In genomic region chr1:161706116-161706482, GRCh38 we compare ENCODE assay signal across 15 cellular contexts. TPM values are rescaled to one million over a fixed set of nuclear protein-coding genes. Genes with fewer than 3 reads are reported as not detected.
DNase-seq lines count a peak whose midpoint lies in the region; ATAC-seq and TF ChIP-seq lines count a peak whose summit lies in the region.
"Had no signal": no experiment of that assay in that cellular context is flagged by ENCODE, and none has a peak within 500 bp of the region (broad histone marks: within the 10 kb centered on the region; RNA-seq: fewer than 3 reads in every experiment).

No MANE protein-coding gene starts in this region.

- H3K36me3 ChIP-seq in MG63, result no peaks in the 10 kb centered on the region
- H3K36me3 ChIP-seq in tibial nerve, result no peaks in the 10 kb centered on the region

- no peak for TF ChIP-seq POLR2A in tibial nerve (IDR thresholded peaks at IDR 0.05)

- H3K4me1 ChIP-seq in right cardiac atrium (ENCODE audit: control insufficient read depth, insufficient read depth, low read length) (peaks cover 4% of the 10 kb centered on the region), tibial nerve (peaks cover 0 to 8% (median 5%) of the 10 kb centered on the region in 4 donors)

- H3K27ac ChIP-seq in right cardiac atrium (ENCODE audit: low read length) (peak overlapping the region; percentile 72), dorsolateral prefrontal cortex (peak overlapping the region in 53 of 59 donors; percentile 4 to 91 (median 68)), tibial nerve (peak overlapping the region in 3 of 4 donors; percentile 5 to 77 (median 55))

- TF ChIP-seq CTCF in dorsolateral prefrontal cortex (IDR thresholded peaks at IDR 0.05 in 54 of 56, conservative IDR thresholded peaks at IDR 0.05 in 2 of 56; ENCODE audit: low read depth in 1 of 56, partially characterized antibody in 56 of 56) (no peak), tibial nerve (IDR thresholded peaks at IDR 0.05) (no peak)

- H3K9me3 ChIP-seq in right cardiac atrium (ENCODE audit: control insufficient read depth, low read length) (no peaks in the 10 kb centered on the region), MG63 (no peaks in the 10 kb centered on the region; the same call in 1 of the 2 replicates), tibial nerve (no peaks in the 10 kb centered on the region)

- no peak overlapping the region for H3K4me3 ChIP-seq in right cardiac atrium (ENCODE audit: low read length)
- no peak overlapping the region for H3K4me3 ChIP-seq in MG63
- H3K4me3 ChIP-seq in dorsolateral prefrontal cortex, result no peak overlapping the region
- no peak overlapping the region for H3K4me3 ChIP-seq in tibial nerve
- H3K4me3 ChIP-seq: lung had no signal

- no peak for TF ChIP-seq EP300 in tibial nerve (IDR thresholded peaks at IDR 0.05)

- DNase-seq in right cardiac atrium (no peak), cardiac septum (ENCODE audit: low spot score) (no peak), MG63 (peak; percentile 71), dorsolateral prefrontal cortex (no peak), tibial nerve (ENCODE audit: low spot score in 2 of 2) (no peak), NCI-H748 treated with DMSO at 0.1 percent for 48 hours (lab: John Stamatoyannopoulos, UW) (no peak), NCI-H510A (lab: John Stamatoyannopoulos, UW) (no peak)
- DNase-seq: activated CD4-positive, alpha-beta T cell treated with anti-CD3 and anti-CD28 coated beads, Interleukin-2, amount 50 U/mL, for 48 hours; activated gamma-delta T cell; NCI-H1417; NCI-H82 had no signal

- no peak for ATAC-seq in right cardiac atrium
- no peak for ATAC-seq in GM21619 (IDR thresholded peaks at IDR 0.05; ENCODE audit: unreplicated experiment)

- H3K27me3 ChIP-seq in right cardiac atrium (ENCODE audit: control insufficient read depth, insufficient read depth), result no peaks in the 10 kb centered on the region
- no peaks in the 10 kb centered on the region for H3K27me3 ChIP-seq in MG63
- peaks cover 0 to 5% (median 0%) of the 10 kb centered on the region in 45 donors for H3K27me3 ChIP-seq in dorsolateral prefrontal cortex
- H3K27me3 ChIP-seq in tibial nerve, result no peaks in the 10 kb centered on the region

- intact Hi-C loops in right cardiac atrium (cut with DNase I) (no loop called here), cardiac septum (cut with DNase I) (no loop called here), dorsolateral prefrontal cortex (cut with DNase I) (no loop called here)

- WGBS in right cardiac atrium, result 62% methylated on average over 3 of the region's 3 CpGs
- WGBS in tibial nerve, 2 donors, result 70 to 78% methylated on average over 3 of the region's 3 CpGs

RNA-seq across cellular contexts. Expression of gene FCRLA, which starts 0.9 kb away (rescaled TPM):
- total RNA-seq in right cardiac atrium, result not detected
- 0.23 TPM for polyA plus RNA-seq in right cardiac atrium
- total RNA-seq in cardiac septum, result 0.40 TPM
- 2.2 TPM in 1 of 2 replicates, not detected in the other for total RNA-seq in MG63 (2014; rRNA removed; shearing (Covaris generic); ENCODE audit: low replicate concordance)
- total RNA-seq in dorsolateral prefrontal cortex, result 1 to 10 TPM in 14 of 120 experiments, under 1 TPM in 41, not detected in 65; 0.21 to 2.3 (median 0.70) TPM
- total RNA-seq in tibial nerve, result 1 to 10 TPM in 2 of 4 donors, under 1 TPM in 1, not detected in 1; 0.60 to 2.1 (median 1.1) TPM
- total RNA-seq: dermis microvascular lymphatic vessel endothelial cell had no signal

RNA-seq across cellular contexts. Expression of gene FCRLB, which starts 15.2 kb away (rescaled TPM):
- total RNA-seq in right cardiac atrium (under 1 TPM; 0.28 to 0.68 (median 0.48) TPM), cardiac septum (0.38 TPM), dorsolateral prefrontal cortex (1 to 10 TPM; 1.1 to 7.0 (median 3.4) TPM), tibial nerve (1 to 10 TPM; 2.4 to 4.7 (median 2.6) TPM)
- 0.61 TPM for polyA plus RNA-seq in right cardiac atrium
- total RNA-seq in MG63 (2014; rRNA removed; shearing (Covaris generic); ENCODE audit: low replicate concordance), result 0.47 and 3.1 TPM in 2 replicates

RNA-seq across cellular contexts. Expression of gene FCGR2B, which starts 43.2 kb away (rescaled TPM):
- total RNA-seq in right cardiac atrium (10 to 100 TPM in 2 of 4 donors, 1 to 10 TPM in 2; 3.7 to 21.7 (median 9.7) TPM), cardiac septum (5.6 TPM), dorsolateral prefrontal cortex (10 to 100 TPM in 6 of 120 experiments, 1 to 10 TPM in 82, under 1 TPM in 32; 0.20 to 16.1 (median 1.8) TPM), tibial nerve (10 to 100 TPM; 18.6 to 50.9 (median 32.3) TPM)
- polyA plus RNA-seq in right cardiac atrium, result 3.3 TPM
- total RNA-seq in MG63 (2014; rRNA removed; shearing (Covaris generic); ENCODE audit: low replicate concordance), result not detected in 2 replicates
- total RNA-seq: dermis microvascular lymphatic vessel endothelial cell had no signal
- polyA plus RNA-seq: BJ had no signal

RNA-seq across cellular contexts. Expression of gene DUSP12, which starts 43.5 kb away (rescaled TPM):
- total RNA-seq in right cardiac atrium, result 10 to 100 TPM in 2 of 4 donors, 1 to 10 TPM in 2; 7.1 to 13.5 (median 10.3) TPM
- polyA plus RNA-seq in right cardiac atrium, result 9.5 TPM
- 8.2 TPM for total RNA-seq in cardiac septum
- 64.9 and 126 TPM in 2 replicates for total RNA-seq in MG63 (2014; rRNA removed; shearing (Covaris generic); ENCODE audit: low replicate concordance)
- total RNA-seq in dorsolateral prefrontal cortex, result 10 to 100 TPM; 12.6 to 34.3 (median 21.6) TPM
- total RNA-seq in tibial nerve, result 10 to 100 TPM; 33.5 to 40.6 (median 39.3) TPM
